ENCODE assay signal across 24 cellular contexts in genomic region chr3:152373379-152373778, GRCh38.
DNase-seq lines count a peak whose midpoint lies in the region; ATAC-seq lines count a peak whose summit lies in the region.
"Had no signal": no experiment of that assay in that cellular context is flagged by ENCODE, and none has a peak within 500 bp of the region (broad histone marks: within the 10 kb centered on the region; RNA-seq: fewer than 3 reads in every experiment).

No MANE protein-coding gene starts in this region.

- 0 out of 2 replicates have a peak overlapping the region, but pooled peaks have one; percentile 83 for H3K27ac ChIP-seq in ACC112 (ENCODE audit: low read depth, low read length)
- H3K27ac ChIP-seq in CD4-positive, CD25-positive, alpha-beta regulatory T cell (ENCODE audit: insufficient read depth, low read length, poor library complexity, severe bottlenecking): peak overlapping the region; percentile 49
- H3K27ac ChIP-seq: foreskin keratinocyte, pancreas, SJCRH30 had no signal

- no peaks in the 10 kb centered on the region for H3K27me3 Mint-ChIP-seq in CD4-positive, CD25-positive, alpha-beta regulatory T cell
- H3K27me3 Mint-ChIP-seq in activated T-helper 1 cell treated with anti-CD3 and anti-CD28 coated beads, Interleukin-12 subunit alpha, Interleukin-12 subunit beta, Interleukin-2, Interleukin-4 antibody, amounts not matched to agents 30 ng/mL and 10 ng/mL and 1 ng/mL, durations not matched to agents 14 hours and 24 hours and 36 hours (ENCODE audit: insufficient read depth): no peaks in the 10 kb centered on the region
- no peaks in the 10 kb centered on the region for H3K27me3 Mint-ChIP-seq in naive thymus-derived CD8-positive, alpha-beta T cell

- H3K79me2 ChIP-seq in ACC112 (ENCODE audit: control insufficient read depth, insufficient read depth, low read length, unreplicated experiment): peaks cover 95% of the 10 kb centered on the region

- intact Hi-C loops in activated T-helper 1 cell treated with anti-CD3 and anti-CD28 coated beads, Interleukin-12 subunit alpha, Interleukin-12 subunit beta, Interleukin-2, Interleukin-4 antibody, amounts not matched to agents 30 ng/mL and 10 ng/mL and 1 ng/mL, durations not matched to agents 14 hours and 24 hours and 36 hours (cut with micrococcal nuclease): no loop called here

- H3K4me1 ChIP-seq in ACC112 (ENCODE audit: control insufficient read depth, insufficient read depth, low read length, unreplicated experiment): peaks cover 33% of the 10 kb centered on the region
- H3K4me1 ChIP-seq in CD4-positive, CD25-positive, alpha-beta regulatory T cell (ENCODE audit: control insufficient read depth, insufficient read depth, low read length, poor library complexity, severe bottlenecking): peaks cover 40% of the 10 kb centered on the region
- H3K4me1 ChIP-seq: foreskin keratinocyte, SJCRH30 had no signal

- H3K4me3 ChIP-seq in ACC112 (ENCODE audit: low read depth, low read length): no peak overlapping the region
- peak overlapping the region; percentile 23 for H3K4me3 ChIP-seq in CD4-positive, CD25-positive, alpha-beta regulatory T cell (ENCODE audit: low read depth, low read length)
- H3K4me3 ChIP-seq: mucosa of descending colon, pancreas, SJCRH30, smooth muscle cell, thoracic aorta had no signal

- no peak overlapping the region for H2AFZ ChIP-seq in ACC112 (ENCODE audit: low read length, unreplicated experiment)

- DNase-seq in CD4-positive, CD25-positive, alpha-beta regulatory T cell: no peak
- no peak for DNase-seq in activated T-helper 1 cell treated with anti-CD3 and anti-CD28 coated beads, Interleukin-12 subunit alpha, Interleukin-12 subunit beta, Interleukin-2, Interleukin-4 antibody, amounts not matched to agents 30 ng/mL and 10 ng/mL and 1 ng/mL, durations not matched to agents 14 hours and 24 hours and 36 hours (ENCODE audit: low spot score)
- DNase-seq in naive thymus-derived CD8-positive, alpha-beta T cell: no peak
- DNase-seq in effector CD8-positive, alpha-beta T cell (lab: John Stamatoyannopoulos, UW): no peak
- DNase-seq in NCI-H146 treated with DMSO at 0.1 percent for 48 hours (lab: John Stamatoyannopoulos, UW; ENCODE audit: unreplicated experiment) (no peak), inferior parietal cortex (ENCODE audit: extremely low spot score) (no peak)
- DNase-seq: activated CD4-positive, alpha-beta T cell treated with anti-CD3 and anti-CD28 coated beads, Interleukin-2, amount 50 U/mL, for 1 hour; AML-193; foreskin keratinocyte; KBM-7; left colon; mucosa of descending colon; NCI-H1092; NCI-H524 treated with DMSO at 0.1 percent for 48 hours; OCI-M1; pancreas; SJCRH30; stimulated activated CD4-positive, alpha-beta T cell treated with anti-CD3 and anti-CD28 coated beads, Interleukin-4, amount 100 ng/mL, for 4 hours; stimulated activated CD8-positive, alpha-beta memory T cell treated with anti-CD3 and anti-CD28 coated beads, Interleukin-4, amount 100 ng/mL, for 48 hours; T1000 had no signal

- ATAC-seq in CD4-positive, CD25-positive, alpha-beta regulatory T cell (ENCODE audit: low read depth in 2 of 2): peak in 1 of 2 donors; percentile 20
- ATAC-seq in naive thymus-derived CD8-positive, alpha-beta T cell: peak; percentile 52 to 54
- no peak for ATAC-seq in HG03095 (IDR thresholded peaks at IDR 0.05; ENCODE audit: unreplicated experiment)
- ATAC-seq: foreskin keratinocyte, left colon, mucosa of descending colon, pancreas had no signal

- H3K9me3 ChIP-seq in CD4-positive, CD25-positive, alpha-beta regulatory T cell (ENCODE audit: control insufficient read depth in 2 of 2, low read length in 2 of 2): no peaks in the 10 kb centered on the region
- H3K9me3 ChIP-seq: mucosa of descending colon, pancreas, SJCRH30, thoracic aorta had no signal

- peaks cover 0 to 6% (median 0%) of the 10 kb centered on the region in 7 donors for H3K9me3 Mint-ChIP-seq in CD4-positive, CD25-positive, alpha-beta regulatory T cell
- H3K9me3 Mint-ChIP-seq in activated T-helper 1 cell treated with anti-CD3 and anti-CD28 coated beads, Interleukin-12 subunit alpha, Interleukin-12 subunit beta, Interleukin-2, Interleukin-4 antibody, amounts not matched to agents 30 ng/mL and 10 ng/mL and 1 ng/mL, durations not matched to agents 14 hours and 24 hours and 36 hours: no peaks in the 10 kb centered on the region
- peaks cover 0 to 13% (median 0%) of the 10 kb centered on the region in 9 donors for H3K9me3 Mint-ChIP-seq in naive thymus-derived CD8-positive, alpha-beta T cell

- H3K36me3 Mint-ChIP-seq in CD4-positive, CD25-positive, alpha-beta regulatory T cell: peaks cover 54% of the 10 kb centered on the region
- peaks cover 42% of the 10 kb centered on the region for H3K36me3 Mint-ChIP-seq in activated T-helper 1 cell treated with anti-CD3 and anti-CD28 coated beads, Interleukin-12 subunit alpha, Interleukin-12 subunit beta, Interleukin-2, Interleukin-4 antibody, amounts not matched to agents 30 ng/mL and 10 ng/mL and 1 ng/mL, durations not matched to agents 14 hours and 24 hours and 36 hours (ENCODE audit: low read depth)
- H3K36me3 Mint-ChIP-seq in naive thymus-derived CD8-positive, alpha-beta T cell: peaks cover 11 to 81% (median 56%) of the 10 kb centered on the region in 3 donors

- no peaks in the 10 kb centered on the region for H3K27me3 ChIP-seq in ACC112 (ENCODE audit: insufficient read depth, low read length)
- H3K27me3 ChIP-seq in CD4-positive, CD25-positive, alpha-beta regulatory T cell (ENCODE audit: control insufficient read depth, insufficient read depth, low read length): no peaks in the 10 kb centered on the region
- H3K27me3 ChIP-seq: foreskin keratinocyte, pancreas, SJCRH30 had no signal

- H3K4me3 Mint-ChIP-seq in CD4-positive, CD25-positive, alpha-beta regulatory T cell: peak overlapping the region in 2 of 4 donors; percentile 35 to 53
- no peak overlapping the region for H3K4me3 Mint-ChIP-seq in activated T-helper 1 cell treated with anti-CD3 and anti-CD28 coated beads, Interleukin-12 subunit alpha, Interleukin-12 subunit beta, Interleukin-2, Interleukin-4 antibody, amounts not matched to agents 30 ng/mL and 10 ng/mL and 1 ng/mL, durations not matched to agents 14 hours and 24 hours and 36 hours
- H3K4me3 Mint-ChIP-seq in naive thymus-derived CD8-positive, alpha-beta T cell: peak overlapping the region in 7 of 10 donors; percentile 19 to 56 (median 43)

- POLR2A ChIA-PET in naive thymus-derived CD8-positive, alpha-beta T cell (lab: Charles Lee): interaction anchor here (0.7 to 1.1 kb wide), 3 partner anchors 10 to 129 kb away, joined by 3 to 5 read pairs (median 5); no protein-coding TSS in a partner anchor

- H3K4me1 Mint-ChIP-seq in CD4-positive, CD25-positive, alpha-beta regulatory T cell: peaks cover 46 to 93% (median 77%) of the 10 kb centered on the region in 4 donors
- peaks cover 63% of the 10 kb centered on the region for H3K4me1 Mint-ChIP-seq in activated T-helper 1 cell treated with anti-CD3 and anti-CD28 coated beads, Interleukin-12 subunit alpha, Interleukin-12 subunit beta, Interleukin-2, Interleukin-4 antibody, amounts not matched to agents 30 ng/mL and 10 ng/mL and 1 ng/mL, durations not matched to agents 14 hours and 24 hours and 36 hours (ENCODE audit: low read depth)
- H3K4me1 Mint-ChIP-seq in naive thymus-derived CD8-positive, alpha-beta T cell: peaks cover 52 to 94% (median 79%) of the 10 kb centered on the region in 4 donors

- peaks cover 8% of the 10 kb centered on the region for H3K36me3 ChIP-seq in ACC112 (ENCODE audit: insufficient read depth, low read length)
- H3K36me3 ChIP-seq in CD4-positive, CD25-positive, alpha-beta regulatory T cell (ENCODE audit: control insufficient read depth, insufficient read depth, low read length): peaks cover 31% of the 10 kb centered on the region
- H3K36me3 ChIP-seq: pancreas, SJCRH30 had no signal

- peak overlapping the region in 2 of 3 donors; percentile 49 to 83 for H3K27ac Mint-ChIP-seq in CD4-positive, CD25-positive, alpha-beta regulatory T cell
- peak overlapping the region; percentile 24 for H3K27ac Mint-ChIP-seq in activated T-helper 1 cell treated with anti-CD3 and anti-CD28 coated beads, Interleukin-12 subunit alpha, Interleukin-12 subunit beta, Interleukin-2, Interleukin-4 antibody, amounts not matched to agents 30 ng/mL and 10 ng/mL and 1 ng/mL, durations not matched to agents 14 hours and 24 hours and 36 hours
- peak overlapping the region in 9 of 10 donors; percentile 6 to 92 (median 77) for H3K27ac Mint-ChIP-seq in naive thymus-derived CD8-positive, alpha-beta T cell

Comparison
In these comparisons a context has a peak if more than half of its experiments do, and no peak if none do; other contexts are left out.
1. H3K27ac Mint-ChIP-seq: peak in every context shown above with its lines; median percentile 77 in naive thymus-derived CD8-positive, alpha-beta T cell; 66 in CD4-positive, CD25-positive, alpha-beta regulatory T cell; 24 in activated T-helper 1 cell treated with anti-CD3 and anti-CD28 coated beads, Interleukin-12 subunit alpha, Interleukin-12 subunit beta, Interleukin-2, Interleukin-4 antibody, amounts not matched to agents 30 ng/mL and 10 ng/mL and 1 ng/mL, durations not matched to agents 14 hours and 24 hours and 36 hours.